Comparison of ENCODE assay signal across 8 cellular contexts in genomic region chr16:71288570-71288889, GRCh38. TPM values are rescaled to one million over a fixed set of nuclear protein-coding genes. Genes with fewer than 3 reads are reported as not detected.
A peak's percentile ranks its signal among the peaks of the same experiment; 100 is the strongest.
DNase-seq lines count a peak whose midpoint lies in the region; ATAC-seq and TF ChIP-seq lines count a peak whose summit lies in the region.

No MANE protein-coding gene starts in this region.

- no peak for DNase-seq in SJSA1 (ENCODE audit: low read depth in 1 of 2, low spot score in 2 of 2)
- no peak for DNase-seq in fibroblast of the aortic adventitia (ENCODE audit: low read depth)
- no peak for DNase-seq in skeletal muscle cell (ENCODE audit: low read depth)
- DNase-seq in SIG-M5 treated with dmso at 0.1 percent for 504 hours (lab: John Stamatoyannopoulos, UW; ENCODE audit: unreplicated experiment), result no peak

- H3K4me3 ChIP-seq in SJSA1, result peak overlapping the region; percentile 62
- H3K4me3 ChIP-seq in fibroblast of the aortic adventitia (ENCODE audit: low read depth, low read length), result peak overlapping the region; percentile 80
- H3K4me3 ChIP-seq in skeletal muscle cell (ENCODE audit: low read depth, low read length), result peak overlapping the region; percentile 81

- TF ChIP-seq CTCF in fibroblast of the aortic adventitia (IDR thresholded peaks at IDR 0.05; ENCODE audit: insufficient read depth, low read length), result no peak

- no peaks in the 10 kb centered on the region for H3K27me3 ChIP-seq in SJSA1 (replicated peaks)

- H3K36me3 ChIP-seq in SJSA1, result peaks cover 11% of the 10 kb centered on the region

- ATAC-seq in GM19395 (IDR thresholded peaks at IDR 0.05; ENCODE audit: unreplicated experiment) (peak; percentile 4), GM21825 (IDR thresholded peaks at IDR 0.05; ENCODE audit: unreplicated experiment) (no peak), GM19035 (IDR thresholded peaks at IDR 0.05; ENCODE audit: unreplicated experiment) (no peak), GM21717 (IDR thresholded peaks at IDR 0.05; ENCODE audit: unreplicated experiment) (no peak)

- H3K9me3 ChIP-seq in SJSA1 (replicated peaks), result no peaks in the 10 kb centered on the region

- H3K4me1 ChIP-seq in SJSA1 (replicated peaks), result peaks cover 8% of the 10 kb centered on the region

- peak overlapping the region; percentile 69 for H3K27ac ChIP-seq in SJSA1

RNA-seq across cellular contexts. Expression of gene CMTR2, which starts 0.7 kb away (rescaled TPM):
- total RNA-seq in SJSA1 (2014; rRNA removed; shearing (Covaris generic)), result 17.0 and 31.2 TPM in 2 replicates
- 17.3 and 32.1 TPM in 2 replicates for total RNA-seq in fibroblast of the aortic adventitia (ENCODE audit: low replicate concordance)

RNA-seq across cellular contexts. Expression of gene HYDIN, which starts 58.0 kb away (rescaled TPM):
- 0.16 TPM in 1 of 2 replicates, not detected in the other for total RNA-seq in SJSA1 (2014; rRNA removed; shearing (Covaris generic))
- 0.65 and 1.5 TPM in 2 replicates for total RNA-seq in fibroblast of the aortic adventitia (ENCODE audit: low replicate concordance)
